In the genomic region with DNA sequence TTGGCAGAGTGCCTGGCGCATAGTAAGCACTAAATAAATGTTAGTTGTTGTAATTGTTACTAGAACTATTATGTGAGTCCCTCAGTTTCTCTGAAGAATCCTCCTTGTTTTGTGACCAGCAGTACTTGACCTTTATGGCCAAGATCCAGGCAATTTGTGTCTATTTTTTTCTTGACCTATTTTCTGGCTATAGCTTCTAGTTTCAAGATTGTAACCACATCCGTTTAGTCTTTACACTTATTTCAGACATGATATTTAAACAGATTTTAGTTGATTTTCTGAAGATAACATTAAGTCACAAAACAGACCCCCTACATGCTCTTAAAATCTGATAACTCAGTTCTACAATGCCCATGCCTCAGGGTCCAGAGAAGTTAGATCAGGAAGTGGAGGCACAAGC, we compare ENCODE assay signal across 14 cellular contexts. TPM values are rescaled to one million over a fixed set of nuclear protein-coding genes. Genes with fewer than 3 reads are reported as not detected.
A peak's percentile ranks its signal among the peaks of the same experiment; 100 is the strongest.
DNase-seq lines count a peak whose midpoint lies in the region; ATAC-seq, FAIRE-seq and TF ChIP-seq lines count a peak whose summit lies in the region.
"Had no signal": no experiment of that assay in that cellular context is flagged by ENCODE, and none has a peak within 500 bp of the region (broad histone marks: within the 10 kb centered on the region; RNA-seq: fewer than 3 reads in every experiment).

No MANE protein-coding gene starts in this region.

- no peaks in the 10 kb centered on the region for H3K79me2 ChIP-seq in K562 (ENCODE audit: control insufficient read depth, insufficient read depth, low read length)

- peaks cover 32% of the 10 kb centered on the region for H3K36me3 Mint-ChIP-seq in activated naive CD4-positive, alpha-beta T cell treated with anti-CD3 and anti-CD28 coated beads, Interleukin-2, amount 10 ng/mL, durations not matched to agents 7 days and 5 days
- peaks cover 0 to 17% of the 10 kb centered on the region in 2 donors for H3K36me3 Mint-ChIP-seq in activated naive CD4-positive, alpha-beta T cell treated with anti-CD3 and anti-CD28 coated beads, Interleukin-2, amount 50 U/mL, for 72 hours
- no peaks in the 10 kb centered on the region for H3K36me3 Mint-ChIP-seq in T-helper 17 cell (ENCODE audit: low read depth)

- 35% methylated on average over 2 of the region's 2 CpGs for whole genome bisulfite sequencing in K562 (ENCODE audit: insufficient coverage, low coverage, missing lambda C conversion rate)
- 78 to 85% (median 79%) methylated on average over 2 of the region's 2 CpGs for WGBS in small intestine, 3 donors

- no peak overlapping the region for H3K4me3 Mint-ChIP-seq in activated naive CD4-positive, alpha-beta T cell treated with anti-CD3 and anti-CD28 coated beads, Interleukin-2, amount 10 ng/mL, durations not matched to agents 7 days and 5 days
- peak overlapping the region; percentile 72 for H3K4me3 Mint-ChIP-seq in T-helper 17 cell

- no TSS peak for BruUV-seq in K562 (replicated peaks; lab: Mats Ljungman, UMichigan)

- peaks cover 8% of the 10 kb centered on the region for H3K9me3 Mint-ChIP-seq in activated naive CD4-positive, alpha-beta T cell treated with anti-CD3 and anti-CD28 coated beads, Interleukin-2, amount 10 ng/mL, durations not matched to agents 7 days and 5 days
- peaks cover 0 to 5% of the 10 kb centered on the region in 2 donors for H3K9me3 Mint-ChIP-seq in activated naive CD4-positive, alpha-beta T cell treated with anti-CD3 and anti-CD28 coated beads, Interleukin-2, amount 50 U/mL, for 72 hours

- POLR2A ChIA-PET in K562 (lab: Yijun Ruan, JAX), result no interaction called here

- H3K27ac ChIP-seq in K562 (ENCODE audit: extremely low read depth, low read depth, low read length) (no peak overlapping the region), small intestine (ENCODE audit: low read depth in 1 of 2, low read length in 1 of 2) (no peak overlapping the region)
- H3K27ac ChIP-seq: A549 had no signal

- CTCF ChIA-PET in activated naive CD4-positive, alpha-beta T cell treated with anti-CD3 and anti-CD28 coated beads, Interleukin-2, amount 10 ng/mL, durations not matched to agents 7 days and 5 days (lab: Charles Lee), result no interaction called here
- CTCF ChIA-PET in K562 (lab: Yijun Ruan, JAX; ENCODE audit: low intra/inter-chr PET ratio), result no interaction called here

- no peak overlapping the region for H3K4me2 ChIP-seq in K562 (ENCODE audit: insufficient read depth, low read length)
- H3K4me2 ChIP-seq: A549 had no signal

- ATAC-seq in activated naive CD4-positive, alpha-beta T cell treated with anti-CD3 and anti-CD28 coated beads, Interleukin-2, amount 50 U/mL, for 72 hours, result no peak
- no peak for ATAC-seq in T-helper 17 cell
- no peak for ATAC-seq in K562
- no peak for ATAC-seq in GM19395 (IDR thresholded peaks at IDR 0.05; ENCODE audit: unreplicated experiment)
- ATAC-seq in HG02885 (IDR thresholded peaks at IDR 0.05; ENCODE audit: poor library complexity, unreplicated experiment), result no peak
- ATAC-seq: A549 had no signal

- H2AFZ ChIP-seq in K562 (ENCODE audit: low read depth, low read length), result no peak overlapping the region

- H3K9me3 ChIP-seq in T-helper 17 cell (ENCODE audit: control insufficient read depth, low read length, poor library complexity, severe bottlenecking) (no peaks in the 10 kb centered on the region), K562 (replicated peaks; ENCODE audit: control insufficient read depth, insufficient read depth, low read depth, low read length) (no peaks in the 10 kb centered on the region), small intestine (ENCODE audit: control insufficient read depth, low read depth) (no peaks in the 10 kb centered on the region)
- H3K9me3 ChIP-seq: A549 had no signal

- TF ChIP-seq EP300 in K562 (IDR thresholded peaks at IDR 0.05; ENCODE audit: low read length), result no peak

- peaks cover 96% of the 10 kb centered on the region for H3K4me1 Mint-ChIP-seq in activated naive CD4-positive, alpha-beta T cell treated with anti-CD3 and anti-CD28 coated beads, Interleukin-2, amount 10 ng/mL, durations not matched to agents 7 days and 5 days
- H3K4me1 Mint-ChIP-seq in T-helper 17 cell, result peaks cover 63% of the 10 kb centered on the region

- H3K36me3 ChIP-seq in K562 (ENCODE audit: control insufficient read depth, insufficient read depth, low read length) (no peaks in the 10 kb centered on the region), small intestine (ENCODE audit: control insufficient read depth in 2 of 2, insufficient read depth in 2 of 2, low read length in 2 of 2) (no peaks in the 10 kb centered on the region)

- no peak overlapping the region for H3K9ac ChIP-seq in K562 (ENCODE audit: insufficient read depth in 1 of 2, low read depth in 2 of 2, low read length in 2 of 2)

- TF ChIP-seq CTCF in K562 (IDR thresholded peaks at IDR 0.05 in 2 of 3, conservative IDR thresholded peaks at IDR 0.05 in 1 of 3; ENCODE audit: insufficient read depth in 2 of 3, low read depth in 1 of 3, low read length in 3 of 3), result no peak

- no peak for TF ChIP-seq POLR2A in K562 (conservative IDR thresholded peaks at IDR 0.05)

- H3K27me3 ChIP-seq in K562 (ENCODE audit: control insufficient read depth in 2 of 2, insufficient read depth in 2 of 2, low read length in 2 of 2), result 0 out of 5 replicates have a peak, but pooled peaks cover 0 to 5% of the 10 kb centered on the region in 2 experiments
- H3K27me3 ChIP-seq in small intestine (ENCODE audit: control insufficient read depth in 2 of 2, insufficient read depth in 2 of 2, low read length in 2 of 2), result no peaks in the 10 kb centered on the region

- FAIRE-seq in K562 (lab: Jason Lieb, UNC) (no peak), small intestine (lab: Jason Lieb, UNC) (no peak)
- FAIRE-seq: A549 had no signal

- no peak for DNase-seq in activated naive CD4-positive, alpha-beta T cell treated with anti-CD3 and anti-CD28 coated beads, Interleukin-2, amount 10 ng/mL, durations not matched to agents 7 days and 5 days
- no peak for DNase-seq in activated naive CD4-positive, alpha-beta T cell treated with anti-CD3 and anti-CD28 coated beads, Interleukin-2, amount 50 U/mL, for 72 hours (ENCODE audit: low spot score in 2 of 2)
- DNase-seq in T-helper 17 cell (no peak), K562 (ENCODE audit: extremely low read depth in 1 of 4, low spot score in 3 of 4) (no peak), small intestine (peak; percentile 10), NCI-H69 (lab: John Stamatoyannopoulos, UW) (no peak)
- DNase-seq: GOT3, NCI-H1092, NCI-H2107, NCI-H345, NCI-H526 treated with DMSO at 0.1 percent for 48 hours had no signal

- intact Hi-C loops in K562 (cut with micrococcal nuclease), result loop anchor here (10.0 kb wide), 2 partner anchors 154 to 184 kb away; no protein-coding TSS in a partner anchor

- in situ Hi-C loops in K562 (cut with MboI), result no loop called here

- no peaks in the 10 kb centered on the region for H3K9me1 ChIP-seq in K562 (ENCODE audit: control insufficient read depth, insufficient read depth, low read length)

- no peak for TF ChIP-seq RAD21 in K562 (CRISPR knock-in tag; conservative IDR thresholded peaks at IDR 0.05 in 1 of 2, IDR thresholded peaks at IDR 0.05 in 1 of 2)

- H3K4me3 ChIP-seq in K562 (no peak overlapping the region), small intestine (ENCODE audit: low read depth in 1 of 2, low read length in 2 of 2) (no peak overlapping the region)
- H3K4me3 ChIP-seq: A549 had no signal

- H4K20me1 ChIP-seq in K562 (replicated peaks; ENCODE audit: control insufficient read depth, insufficient read depth, low read length), result no peaks in the 10 kb centered on the region

- H3K27ac Mint-ChIP-seq in activated naive CD4-positive, alpha-beta T cell treated with anti-CD3 and anti-CD28 coated beads, Interleukin-2, amount 10 ng/mL, durations not matched to agents 7 days and 5 days, result peak overlapping the region; percentile 34
- H3K27ac Mint-ChIP-seq in activated naive CD4-positive, alpha-beta T cell treated with anti-CD3 and anti-CD28 coated beads, Interleukin-2, amount 50 U/mL, for 72 hours, result no peak overlapping the region
- H3K27ac Mint-ChIP-seq in T-helper 17 cell, result peak overlapping the region; percentile 97

- no peaks in the 10 kb centered on the region for H3K27me3 Mint-ChIP-seq in activated naive CD4-positive, alpha-beta T cell treated with anti-CD3 and anti-CD28 coated beads, Interleukin-2, amount 10 ng/mL, durations not matched to agents 7 days and 5 days
- no peaks in the 10 kb centered on the region for H3K27me3 Mint-ChIP-seq in T-helper 17 cell

- H3K4me1 ChIP-seq in K562 (replicated peaks in 1 of 2; ENCODE audit: control insufficient read depth in 2 of 2, insufficient read depth in 2 of 2, low read length in 2 of 2) (peaks cover 13 to 15% of the 10 kb centered on the region in 2 experiments), small intestine (ENCODE audit: control insufficient read depth in 2 of 2, insufficient read depth in 1 of 2, low read depth in 1 of 2, low read length in 1 of 2) (peaks cover 0 to 8% of the 10 kb centered on the region in 2 donors)

TF ChIP-seq in K562, 482 proteins besides CTCF, POLR2A, EP300 and RAD21 (continues in another document):
- TF ChIP-seq NFIC (IDR thresholded peaks at IDR 0.05), result 0 out of 2 replicates have a peak, but pooled peaks have one; percentile 25

RNA-seq across cellular contexts. Expression of gene CDC7, which starts 50.3 kb away (rescaled TPM):
- total RNA-seq in activated naive CD4-positive, alpha-beta T cell treated with anti-CD3 and anti-CD28 coated beads, Interleukin-2, amount 50 U/mL, for 72 hours, result 10 to 100 TPM; 38.2 to 38.9 TPM
- total RNA-seq in T-helper 17 cell (1 to 10 TPM; 5.2 to 6.5 TPM), K562 (2014; rRNA removed) (24.8 and 27.3 TPM in 2 replicates), K562 (2014; rRNA removed; fragmentation: Illumina TruSeq; extraction: Trizol) (44.2 and 50.5 TPM in 2 replicates), K562 (2015; rRNA removed; fragmentation: Illumina TruSeq; extraction: Trizol) (41.2 and 45.5 TPM in 2 replicates), K562 (2021) (36.8 and 37.6 TPM in 2 replicates)
- total RNA-seq in K562 (2011; cell fraction: chromatin; rRNA removed; ENCODE audit: low replicate concordance), result 18.0 and 54.7 TPM in 2 replicates
- 8.5 and 10.9 TPM in 2 replicates for total RNA-seq in K562 (2011; cell fraction: nucleolus; rRNA removed)
- 18.6 and 26.0 TPM in 2 replicates for total RNA-seq in K562 (2011; cell fraction: nucleoplasm; rRNA removed)
- polyA plus RNA-seq in K562 (2011; rRNA removed) (41.4 and 56.6 TPM in 2 replicates), K562 (2014; fragmentation: Illumina TruSeq; extraction: Trizol) (37.1 and 48.2 TPM in 2 replicates), K562 (2014; fragmentation: Nextera tagmentation; extraction: Ambion mirVana) (10 to 100 TPM; 22.3 to 66.8 TPM), K562 (2014; rRNA removed) (41.6 and 44.4 TPM in 2 replicates), small intestine (1 to 10 TPM in 2 of 3 donors, under 1 TPM in 1; 0.27 to 6.0 (median 1.1) TPM)
- polyA plus RNA-seq in K562 (2011; cell fraction: cytosol; rRNA removed), result 7.6 and 15.3 TPM in 2 replicates
- polyA plus RNA-seq in K562 (2011; cell fraction: nucleus; rRNA removed), result 47.4 and 67.9 TPM in 2 replicates
- polyA plus RNA-seq in K562 (2012), result 18.2 and 27.1 TPM in 2 replicates
- polyA minus RNA-seq in K562 (2011; rRNA and poly(A)+ RNA removed), result 29.5 and 33.9 TPM in 2 replicates
- 27.4 and 31.3 TPM in 2 replicates for polyA minus RNA-seq in K562 (2011; cell fraction: cytosol; rRNA and poly(A)+ RNA removed)
- polyA minus RNA-seq in K562 (2011; cell fraction: nucleus; rRNA and poly(A)+ RNA removed), result 16.4 and 29.8 TPM in 2 replicates

Comparison
In these comparisons a context has a peak if more than half of its experiments do, and no peak if none do; other contexts are left out.
1. H3K27ac Mint-ChIP-seq: peak in activated naive CD4-positive, alpha-beta T cell treated with anti-CD3 and anti-CD28 coated beads, Interleukin-2, amount 10 ng/mL, durations not matched to agents 7 days and 5 days (single experiment) and T-helper 17 cell (single experiment); none in activated naive CD4-positive, alpha-beta T cell treated with anti-CD3 and anti-CD28 coated beads, Interleukin-2, amount 50 U/mL, for 72 hours (0 of 2).